32 cellular contexts compared by ENCODE assay signal in the genomic region with DNA sequence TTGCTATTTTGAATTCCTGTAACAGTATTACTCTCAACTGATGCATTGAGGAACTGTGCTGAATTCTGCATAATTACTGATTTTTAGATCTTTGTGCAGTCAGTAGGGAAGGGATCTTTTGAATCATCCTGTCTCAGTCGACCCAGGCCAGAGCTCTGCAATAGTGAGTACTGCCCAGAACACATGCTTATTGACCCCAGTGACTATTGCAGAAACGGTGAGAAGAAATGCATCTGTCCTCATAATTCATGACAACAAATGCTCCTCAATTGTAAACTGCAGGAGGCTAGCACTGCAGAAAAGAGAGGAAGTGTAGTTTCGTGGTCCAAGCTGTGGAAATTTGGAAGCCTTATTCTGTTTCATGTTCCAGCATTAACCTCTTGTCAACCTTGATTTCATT. TPM values are rescaled to one million over a fixed set of nuclear protein-coding genes. Genes with fewer than 3 reads are reported as not detected.
"Had no signal": no experiment of that assay in that cellular context is flagged by ENCODE, and none has a peak within 500 bp of the region (broad histone marks: within the 10 kb centered on the region; RNA-seq: fewer than 3 reads in every experiment).

No MANE protein-coding gene starts in this region.

- H3K4me1 ChIP-seq: ascending aorta, esophagus muscularis mucosa, gastroesophageal sphincter had no signal

- H3K27me3 Mint-ChIP-seq: activated CD4-positive, alpha-beta memory T cell treated with anti-CD3 and anti-CD28 coated beads, Interleukin-2, amount 10 ng/mL, durations not matched to agents 7 days and 5 days; activated T-cell treated with anti-CD3 and anti-CD28 coated beads, Interleukin-2, amount 50 U/mL, for 24 hours; brain; effector memory CD8-positive, alpha-beta T cell had no signal

- H3K27me3 ChIP-seq: ascending aorta, esophagus muscularis mucosa, heart right ventricle had no signal

- DNase-seq: activated CD4-positive, alpha-beta memory T cell treated with anti-CD3 and anti-CD28 coated beads, Interleukin-2, amount 10 ng/mL, durations not matched to agents 7 days and 5 days; activated CD4-positive, alpha-beta T cell treated with anti-CD3 and anti-CD28 coated beads for 1 hour; activated CD4-positive, alpha-beta T cell treated with anti-CD3 and anti-CD28 coated beads for 4 hours; activated CD4-positive, alpha-beta T cell treated with anti-CD3 and anti-CD28 coated beads, Interleukin-2, amount 10 ng/mL, durations not matched to agents 7 days and 5 days; activated CD4-positive, alpha-beta T cell treated with anti-CD3 and anti-CD28 coated beads, Interleukin-2, amount 50 U/mL, for 4 hours; activated CD8-positive, alpha-beta memory T cell treated with anti-CD3 and anti-CD28 coated beads, Interleukin-2, amount 50 U/mL, for 48 hours; activated gamma-delta T cell; activated naive CD4-positive, alpha-beta T cell; activated naive CD4-positive, alpha-beta T cell treated with anti-CD3 and anti-CD28 coated beads, Interleukin-2, amount 10 ng/mL, durations not matched to agents 7 days and 5 days; activated naive CD8-positive, alpha-beta T cell treated with anti-CD3 and anti-CD28 coated beads, Interleukin-2, amount 10 ng/mL, durations not matched to agents 7 days and 5 days; activated T-cell treated with anti-CD3 and anti-CD28 coated beads for 4 hours; activated T-cell treated with anti-CD3 and anti-CD28 coated beads, Interleukin-2, amount 50 U/mL, for 24 hours; activated T-cell treated with anti-CD3 and anti-CD28 coated beads, Interleukin-2, amount 50 U/mL, for 72 hours; cortex of kidney; dermis blood vessel endothelial cell; effector CD4-positive, alpha-beta T cell; effector memory CD8-positive, alpha-beta T cell; erythroblast; foreskin melanocyte; heart right ventricle; T-cell; T1000 had no signal

- H3K9me3 Mint-ChIP-seq: activated CD4-positive, alpha-beta memory T cell treated with anti-CD3 and anti-CD28 coated beads, Interleukin-2, amount 10 ng/mL, durations not matched to agents 7 days and 5 days; activated CD4-positive, alpha-beta T cell treated with anti-CD3 and anti-CD28 coated beads, Interleukin-2, amount 10 ng/mL, durations not matched to agents 7 days and 5 days; activated naive CD4-positive, alpha-beta T cell treated with anti-CD3 and anti-CD28 coated beads, Interleukin-2, amount 10 ng/mL, durations not matched to agents 7 days and 5 days; activated naive CD4-positive, alpha-beta T cell treated with anti-CD3 and anti-CD28 coated beads, Interleukin-2, amount 50 U/mL, for 72 hours; activated naive CD8-positive, alpha-beta T cell treated with anti-CD3 and anti-CD28 coated beads, Interleukin-2, amount 10 ng/mL, durations not matched to agents 7 days and 5 days; activated T-cell treated with anti-CD3 and anti-CD28 coated beads, Interleukin-2, amount 50 U/mL, for 24 hours; activated T-cell treated with anti-CD3 and anti-CD28 coated beads, Interleukin-2, amount 50 U/mL, for 72 hours; brain; effector memory CD8-positive, alpha-beta T cell; T-cell; T-helper 1 cell treated with Interleukin-12 subunit alpha and Interleukin-12 subunit beta and Interleukin-4 antibody, amounts not matched to agents 30 μg/mL and 1 μg/mL, for 36 hours; T-helper 2 cell treated with Interferon-gamma antibody and Interleukin-4, amounts not matched to agents 5 μg/mL and 100 μg/mL, for 36 hours had no signal

- H3K36me3 ChIP-seq: ascending aorta, esophagus muscularis mucosa, gastroesophageal sphincter, heart right ventricle had no signal

- FAIRE-seq: bronchial epithelial cell, colon had no signal

- H3K9me3 ChIP-seq: ascending aorta, esophagus muscularis mucosa, gastroesophageal sphincter, heart right ventricle had no signal

- H3K27ac ChIP-seq: ascending aorta, esophagus muscularis mucosa, gastroesophageal sphincter, heart right ventricle had no signal

- H3K4me3 ChIP-seq: ascending aorta, esophagus muscularis mucosa, gastroesophageal sphincter, heart right ventricle had no signal

- H3K36me3 Mint-ChIP-seq: activated naive CD4-positive, alpha-beta T cell treated with anti-CD3 and anti-CD28 coated beads, Interleukin-2, amount 10 ng/mL, durations not matched to agents 7 days and 5 days; activated naive CD4-positive, alpha-beta T cell treated with anti-CD3 and anti-CD28 coated beads, Interleukin-2, amount 50 U/mL, for 72 hours; activated naive CD8-positive, alpha-beta T cell treated with anti-CD3 and anti-CD28 coated beads, Interleukin-2, amount 10 ng/mL, durations not matched to agents 7 days and 5 days; brain had no signal

- H3K4me3 Mint-ChIP-seq: activated CD4-positive, alpha-beta memory T cell treated with anti-CD3 and anti-CD28 coated beads, Interleukin-2, amount 10 ng/mL, durations not matched to agents 7 days and 5 days; activated CD4-positive, alpha-beta T cell treated with anti-CD3 and anti-CD28 coated beads, Interleukin-2, amount 10 ng/mL, durations not matched to agents 7 days and 5 days; activated naive CD4-positive, alpha-beta T cell treated with anti-CD3 and anti-CD28 coated beads, Interleukin-2, amount 10 ng/mL, durations not matched to agents 7 days and 5 days; activated naive CD8-positive, alpha-beta T cell treated with anti-CD3 and anti-CD28 coated beads, Interleukin-2, amount 10 ng/mL, durations not matched to agents 7 days and 5 days; activated T-cell treated with anti-CD3 and anti-CD28 coated beads, Interleukin-2, amount 50 U/mL, for 24 hours; activated T-cell treated with anti-CD3 and anti-CD28 coated beads, Interleukin-2, amount 50 U/mL, for 72 hours; brain; effector memory CD8-positive, alpha-beta T cell; T-cell; T-helper 1 cell treated with Interleukin-12 subunit alpha and Interleukin-12 subunit beta and Interleukin-4 antibody, amounts not matched to agents 30 μg/mL and 1 μg/mL, for 36 hours; T-helper 2 cell treated with Interferon-gamma antibody and Interleukin-4, amounts not matched to agents 5 μg/mL and 100 μg/mL, for 36 hours had no signal

- H3K27ac Mint-ChIP-seq: activated CD4-positive, alpha-beta memory T cell treated with anti-CD3 and anti-CD28 coated beads, Interleukin-2, amount 10 ng/mL, durations not matched to agents 7 days and 5 days; activated CD4-positive, alpha-beta T cell treated with anti-CD3 and anti-CD28 coated beads, Interleukin-2, amount 10 ng/mL, durations not matched to agents 7 days and 5 days; activated naive CD4-positive, alpha-beta T cell treated with anti-CD3 and anti-CD28 coated beads, Interleukin-2, amount 10 ng/mL, durations not matched to agents 7 days and 5 days; activated naive CD4-positive, alpha-beta T cell treated with anti-CD3 and anti-CD28 coated beads, Interleukin-2, amount 50 U/mL, for 72 hours; activated naive CD8-positive, alpha-beta T cell treated with anti-CD3 and anti-CD28 coated beads, Interleukin-2, amount 10 ng/mL, durations not matched to agents 7 days and 5 days; activated T-cell treated with anti-CD3 and anti-CD28 coated beads, Interleukin-2, amount 50 U/mL, for 24 hours; activated T-cell treated with anti-CD3 and anti-CD28 coated beads, Interleukin-2, amount 50 U/mL, for 72 hours; brain; T-helper 1 cell treated with Interleukin-12 subunit alpha and Interleukin-12 subunit beta and Interleukin-4 antibody, amounts not matched to agents 30 μg/mL and 1 μg/mL, for 36 hours; T-helper 2 cell treated with Interferon-gamma antibody and Interleukin-4, amounts not matched to agents 5 μg/mL and 100 μg/mL, for 36 hours had no signal

- ATAC-seq: activated naive CD4-positive, alpha-beta T cell treated with anti-CD3 and anti-CD28 coated beads, Interleukin-2, amount 50 U/mL, for 72 hours; activated T-cell treated with anti-CD3 and anti-CD28 coated beads, Interleukin-2, amount 50 U/mL, for 72 hours; effector memory CD8-positive, alpha-beta T cell; gastroesophageal sphincter; heart right ventricle; T-cell had no signal

RNA-seq across cellular contexts. Expression of a gene that starts 19.6 kb away (rescaled TPM):
- total RNA-seq: ascending aorta, dermis blood vessel endothelial cell, glomerular endothelial cell had no signal
